In the genomic region with DNA sequence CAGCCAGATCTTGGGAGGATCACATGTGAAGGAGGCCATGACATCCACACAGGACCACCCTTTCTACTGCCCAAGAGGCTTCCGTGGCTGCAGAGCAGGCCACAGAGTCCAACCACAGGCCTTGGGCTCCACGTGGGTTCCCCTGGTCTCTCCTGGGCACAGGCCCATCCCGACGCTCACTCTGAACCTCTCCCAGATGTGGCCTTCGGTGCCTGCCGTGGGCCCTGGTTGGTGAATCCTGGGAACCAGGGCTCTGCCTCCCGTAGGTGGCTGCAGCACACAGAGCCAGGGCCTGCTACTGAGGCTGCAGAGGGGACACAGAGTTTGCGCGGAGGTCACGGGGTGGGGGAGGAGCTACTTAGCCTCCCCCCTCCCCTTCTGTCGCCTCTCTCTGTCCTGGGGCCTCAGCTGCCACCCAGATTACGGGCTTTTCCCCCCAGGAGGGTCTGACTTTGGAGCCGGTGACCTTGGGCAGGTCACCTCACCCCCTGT, we compare ENCODE assay signal across 21 cellular contexts.
"Had no signal": no experiment of that assay in that cellular context is flagged by ENCODE, and none has a peak within 500 bp of the region (broad histone marks: within the 10 kb centered on the region; RNA-seq: fewer than 3 reads in every experiment).

No MANE protein-coding gene starts in this region.

- H3K4me3 Mint-ChIP-seq: effector memory CD8-positive, alpha-beta T cell; memory B cell; naive B cell; nephron had no signal

- H3K27me3 ChIP-seq: dorsolateral prefrontal cortex, heart right ventricle had no signal

- ATAC-seq: effector memory CD8-positive, alpha-beta T cell; gastrocnemius medialis; heart right ventricle; left cardiac atrium; lower lobe of right lung; stimulated activated naive CD8-positive, alpha-beta T cell treated with anti-CD3 and anti-CD28 coated beads, Interleukin-15, Interleukin-2, amounts not matched to agents 100 U/mL and 50 U/mL, for 24 hours had no signal

- H3K9me3 ChIP-seq: esophagus muscularis mucosa, gastrocnemius medialis, heart right ventricle, left ventricle myocardium inferior, lower lobe of right lung, sigmoid colon had no signal

- H3K27me3 Mint-ChIP-seq: effector memory CD8-positive, alpha-beta T cell; memory B cell; naive B cell had no signal

- H3K27ac Mint-ChIP-seq: memory B cell, naive B cell had no signal

- H3K36me3 ChIP-seq: esophagus muscularis mucosa, gastrocnemius medialis, heart right ventricle, left ventricle myocardium inferior, lower lobe of right lung, sigmoid colon had no signal

- H3K9me3 Mint-ChIP-seq: effector memory CD8-positive, alpha-beta T cell; memory B cell; naive B cell; nephron had no signal

- H3K36me3 Mint-ChIP-seq: memory B cell, naive B cell had no signal

- H3K4me1 ChIP-seq: gastrocnemius medialis, heart right ventricle, left ventricle myocardium inferior, lower lobe of right lung, sigmoid colon had no signal

- H3K4me3 ChIP-seq: dorsolateral prefrontal cortex, esophagus muscularis mucosa, gastrocnemius medialis, heart right ventricle, left ventricle myocardium inferior, lower lobe of right lung, sigmoid colon had no signal

- H3K27ac ChIP-seq: dorsolateral prefrontal cortex, epithelial cell of prostate, esophagus muscularis mucosa, gastrocnemius medialis, heart right ventricle, left ventricle myocardium inferior, lower lobe of right lung, sigmoid colon had no signal

- DNase-seq: central memory CD4-positive, alpha-beta T cell; cortex of kidney; dorsolateral prefrontal cortex; effector memory CD8-positive, alpha-beta T cell; gastrocnemius medialis; heart right ventricle; left cardiac atrium; left ventricle myocardium inferior; lower lobe of right lung; midbrain; naive B cell; sigmoid colon; stimulated activated CD4-positive, alpha-beta T cell treated with anti-CD3 and anti-CD28 coated beads, Interleukin-12 subunit alpha, Interleukin-12 subunit beta, amount 100 ng/mL, for 4 hours; stimulated activated CD4-positive, alpha-beta T cell treated with anti-CD3 and anti-CD28 coated beads, Interleukin-2, amount 100 ng/mL, for 48 hours; stimulated activated naive CD8-positive, alpha-beta T cell treated with anti-CD3 and anti-CD28 coated beads, Interleukin-15, Interleukin-2, amounts not matched to agents 100 U/mL and 50 U/mL, for 24 hours; trophoblast cell had no signal

- H3K4me1 Mint-ChIP-seq: naive B cell, nephron had no signal

- FAIRE-seq: keratinocyte had no signal
